Comparison of ENCODE assay signal across 17 cellular contexts in the genomic region with DNA sequence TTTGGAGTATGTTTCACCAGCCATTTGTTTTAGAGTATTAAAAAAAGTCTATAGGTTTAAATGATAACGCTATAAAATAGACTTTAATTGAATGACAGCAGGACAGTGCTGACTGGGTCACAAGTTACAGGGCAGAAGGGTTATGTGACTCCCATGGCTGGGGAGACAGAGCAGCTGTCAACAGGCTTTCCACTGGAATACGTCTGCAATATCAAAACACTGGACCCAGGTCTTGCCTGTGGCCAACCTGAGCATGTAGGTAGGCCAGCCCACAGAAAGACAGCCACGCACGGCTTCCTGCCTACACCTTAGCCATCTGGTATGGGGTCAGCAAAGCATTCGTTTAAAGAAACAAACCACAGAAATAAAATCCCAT.
A peak's percentile ranks its signal among the peaks of the same experiment; 100 is the strongest.
DNase-seq lines count a peak whose midpoint lies in the region; ATAC-seq and TF ChIP-seq lines count a peak whose summit lies in the region.
"Had no signal": no experiment of that assay in that cellular context is flagged by ENCODE, and none has a peak within 500 bp of the region (broad histone marks: within the 10 kb centered on the region; RNA-seq: fewer than 3 reads in every experiment).

No MANE protein-coding gene starts in this region.

- no peak for TF ChIP-seq CTCF in natural killer cell (IDR thresholded peaks at IDR 0.05)
- TF ChIP-seq CTCF in VCaP (conservative IDR thresholded peaks at IDR 0.05), result no peak

- H3K27ac Mint-ChIP-seq in natural killer cell, result peak overlapping the region in 1 of 2 donors; percentile 85
- no peak overlapping the region for H3K27ac Mint-ChIP-seq in natural killer cell treated with Interleukin-12 subunit alpha and Interleukin-12 subunit beta and Interleukin-15 and Interleukin-18, amount 100 ng/mL, for 72 hours
- H3K27ac Mint-ChIP-seq: activated CD4-positive, alpha-beta T cell treated with anti-CD3 and anti-CD28 coated beads for 36 hours; activated naive CD4-positive, alpha-beta T cell treated with anti-CD3 and anti-CD28 coated beads, Interleukin-2, amount 50 U/mL, for 72 hours had no signal

- peak overlapping the region; percentile 55; the same call in 1 of the 2 replicates for H3K27ac ChIP-seq in VCaP
- H3K27ac ChIP-seq: A549, KMS-11, neutrophil had no signal

- ATAC-seq in natural killer cell (no peak), left lobe of liver (peak; percentile 29), GM21367 (IDR thresholded peaks at IDR 0.05; ENCODE audit: unreplicated experiment) (no peak)
- no peak for ATAC-seq in natural killer cell treated with Interleukin-12 subunit alpha and Interleukin-12 subunit beta and Interleukin-15 and Interleukin-18, amount 100 ng/mL, for 72 hours
- ATAC-seq: A549 had no signal

- intact Hi-C loops in natural killer cell (cut with micrococcal nuclease), result no loop called here

- H3K27me3 Mint-ChIP-seq in natural killer cell (ENCODE audit: low read depth in 2 of 2), result no peaks in the 10 kb centered on the region
- no peaks in the 10 kb centered on the region for H3K27me3 Mint-ChIP-seq in natural killer cell treated with Interleukin-12 subunit alpha and Interleukin-12 subunit beta and Interleukin-15 and Interleukin-18, amount 100 ng/mL, for 72 hours
- H3K27me3 Mint-ChIP-seq: activated CD4-positive, alpha-beta T cell treated with anti-CD3 and anti-CD28 coated beads for 36 hours had no signal

- H3K36me3 Mint-ChIP-seq in natural killer cell, result peaks cover 17% of the 10 kb centered on the region
- no peaks in the 10 kb centered on the region for H3K36me3 Mint-ChIP-seq in natural killer cell treated with Interleukin-12 subunit alpha and Interleukin-12 subunit beta and Interleukin-15 and Interleukin-18, amount 100 ng/mL, for 72 hours

- no peaks in the 10 kb centered on the region for H3K9me3 Mint-ChIP-seq in natural killer cell
- H3K9me3 Mint-ChIP-seq in natural killer cell treated with Interleukin-12 subunit alpha and Interleukin-12 subunit beta and Interleukin-15 and Interleukin-18, amount 100 ng/mL, for 72 hours, result no peaks in the 10 kb centered on the region
- H3K9me3 Mint-ChIP-seq: activated naive CD4-positive, alpha-beta T cell treated with anti-CD3 and anti-CD28 coated beads, Interleukin-2, amount 50 U/mL, for 72 hours had no signal

- DNase-seq in natural killer cell (no peak), left lobe of liver (ENCODE audit: low spot score) (no peak), globus pallidus (ENCODE audit: low spot score) (no peak), SW480 (ENCODE audit: low spot score) (no peak)
- no peak for DNase-seq in natural killer cell treated with Interleukin-12 subunit alpha and Interleukin-12 subunit beta and Interleukin-15 and Interleukin-18, amount 100 ng/mL, for 72 hours (ENCODE audit: low spot score)
- DNase-seq in stimulated activated CD4-positive, alpha-beta T cell treated with anti-CD3 and anti-CD28 coated beads, Interleukin-4, amount 100 ng/mL, for 1 hour, result no peak
- DNase-seq: C1 segment of cervical spinal cord; NCI-H2029 treated with DMSO at 0.1 percent for 48 hours; stimulated activated CD4-positive, alpha-beta T cell treated with anti-CD3 and anti-CD28 coated beads, Interleukin-12 subunit alpha, Interleukin-12 subunit beta, amount 100 ng/mL, for 4 hours; SW 1271 had no signal

- peaks cover 10 to 22% of the 10 kb centered on the region in 2 donors for H3K4me1 Mint-ChIP-seq in natural killer cell
- H3K4me1 Mint-ChIP-seq in natural killer cell treated with Interleukin-12 subunit alpha and Interleukin-12 subunit beta and Interleukin-15 and Interleukin-18, amount 100 ng/mL, for 72 hours (ENCODE audit: low read depth in 2 of 2), result peaks cover 13% of the 10 kb centered on the region in 2 donors

- H3K4me3 Mint-ChIP-seq in natural killer cell, result peak overlapping the region; percentile 57
- H3K4me3 Mint-ChIP-seq in natural killer cell treated with Interleukin-12 subunit alpha and Interleukin-12 subunit beta and Interleukin-15 and Interleukin-18, amount 100 ng/mL, for 72 hours, result no peak overlapping the region
- H3K4me3 Mint-ChIP-seq: activated CD4-positive, alpha-beta T cell treated with anti-CD3 and anti-CD28 coated beads for 36 hours had no signal
